Comparison of ENCODE assay signal across 8 cellular contexts in genomic region chr5:139438707-139439012, GRCh38. TPM values are rescaled to one million over a fixed set of nuclear protein-coding genes. Genes with fewer than 3 reads are reported as not detected.
DNase-seq lines count a peak whose midpoint lies in the region; ATAC-seq and TF ChIP-seq lines count a peak whose summit lies in the region.

No MANE protein-coding gene starts in this region.

- H3K4me3 ChIP-seq in HCT116 (replicated peaks in 1 of 2; ENCODE audit: low read depth in 1 of 2, low read length in 2 of 2) (peak overlapping the region; percentile 82 to 86), right cardiac atrium (ENCODE audit: low read length) (peak overlapping the region; percentile 95), spleen (peak overlapping the region; percentile 58 to 87 (median 71))

- no peak for TF ChIP-seq CTCF in HCT116 (IDR thresholded peaks at IDR 0.05 in 2 of 3, conservative IDR thresholded peaks at IDR 0.05 in 1 of 3; ENCODE audit: borderline replicate concordance in 1 of 3, insufficient read depth in 1 of 3, low read depth in 2 of 3, low read length in 2 of 3)
- no peak for TF ChIP-seq CTCF in WTC11 (IDR thresholded peaks at IDR 0.05)
- no peak for TF ChIP-seq CTCF in spleen (IDR thresholded peaks at IDR 0.05 in 8 of 11, conservative IDR thresholded peaks at IDR 0.05 in 3 of 11)

- RAD21 ChIA-PET in HCT116 (lab: Charles Lee; ENCODE audit: low non-redundant PET in 1 of 2, low total read pairs in 2 of 2, uncharacterized antibody in 2 of 2, unreplicated experiment in 2 of 2) = no interaction called here

- no peaks in the 10 kb centered on the region for H3K9me3 Mint-ChIP-seq in WTC11

- no peaks in the 10 kb centered on the region for H3K36me3 ChIP-seq in HCT116 (ENCODE audit: control insufficient read depth in 1 of 2, insufficient read depth in 2 of 2, low read length in 2 of 2)
- peaks cover 0 to 27% (median 0%) of the 10 kb centered on the region in 6 donors for H3K36me3 ChIP-seq in spleen

- DNase-seq in HCT116 (ENCODE audit: low read depth, low spot score) = no peak
- no peak for DNase-seq in WTC11 (ENCODE audit: low spot score)
- no peak for DNase-seq in right cardiac atrium
- DNase-seq in spleen = no peak
- DNase-seq in NCI-H2227 (lab: John Stamatoyannopoulos, UW; ENCODE audit: unreplicated experiment) = no peak
- DNase-seq in DMS153 (lab: John Stamatoyannopoulos, UW) = no peak

- H2AFZ ChIP-seq in HCT116 (ENCODE audit: low read depth, low read length, poor library complexity, severe bottlenecking) = peak overlapping the region; percentile 83

- no peak for TF ChIP-seq RAD21 in HCT116 (IDR thresholded peaks at IDR 0.05; ENCODE audit: low read depth)

- POLR2A ChIA-PET in HCT116 (lab: Charles Lee) = interaction anchor here (1.2 kb wide), 2 partner anchors 44 to 122 kb away, joined by 3 to 4 read pairs; partner anchors contain the start of genes STING1 and UBE2D2
- POLR2A ChIA-PET in WTC11 (lab: Charles Lee) = interaction anchor here (0.7 to 1.4 kb wide), 8 partner anchors 8 to 123 kb away, joined by 3 to 7 read pairs (median 4); partner anchors contain the start of gene SPATA24

- H3K9ac ChIP-seq in HCT116 (ENCODE audit: low read length) = peak overlapping the region; percentile 65; the same call in 1 of the 2 replicates

- ATAC-seq in HCT116 = peak; percentile 8
- ATAC-seq in WTC11 = no peak
- ATAC-seq in right cardiac atrium = no peak
- ATAC-seq in GM21381 (IDR thresholded peaks at IDR 0.05; ENCODE audit: unreplicated experiment) = no peak
- ATAC-seq in HG03565 (IDR thresholded peaks at IDR 0.05; ENCODE audit: unreplicated experiment) = no peak

- H3K4me3 Mint-ChIP-seq in WTC11 = peak overlapping the region; percentile 95

- H3K36me3 Mint-ChIP-seq in WTC11 = peaks cover 6% of the 10 kb centered on the region; the same call in 1 of the 2 replicates

- H3K9me3 ChIP-seq in HCT116 (ENCODE audit: control insufficient read depth in 1 of 2, insufficient read depth in 1 of 2, low read depth in 1 of 2, low read length in 2 of 2) = no peaks in the 10 kb centered on the region
- no peaks in the 10 kb centered on the region for H3K9me3 ChIP-seq in right cardiac atrium (ENCODE audit: control insufficient read depth, low read length)
- H3K9me3 ChIP-seq in spleen = no peaks in the 10 kb centered on the region

- 23% methylated on average over 8 of the region's 8 CpGs for WGBS in right cardiac atrium
- WGBS in spleen, 5 donors = 38 to 51% (median 42%) methylated on average over 8 of the region's 8 CpGs

- H3K9me2 ChIP-seq in HCT116 (ENCODE audit: insufficient read depth) = no peaks in the 10 kb centered on the region

- H3K27me3 ChIP-seq in HCT116 (ENCODE audit: insufficient read depth, low read length) (no peaks in the 10 kb centered on the region), right cardiac atrium (ENCODE audit: control insufficient read depth, insufficient read depth) (no peaks in the 10 kb centered on the region), spleen (replicated peaks in 1 of 7) (no peaks in the 10 kb centered on the region)

- peak overlapping the region; percentile 20; the same call in 1 of the 2 replicates for H3K27ac Mint-ChIP-seq in WTC11

- no peaks in the 10 kb centered on the region for H4K20me1 ChIP-seq in HCT116 (ENCODE audit: insufficient read depth)

- H3K27ac ChIP-seq in HCT116 (ENCODE audit: low read depth, low read length) (peak overlapping the region; percentile 0; the same call in 1 of the 2 replicates), right cardiac atrium (ENCODE audit: low read length) (peak overlapping the region; percentile 46), spleen (peak overlapping the region; percentile 91 to 99 (median 98))

- intact Hi-C loops in HCT116 (cut with micrococcal nuclease) (no loop called here), right cardiac atrium (cut with DNase I) (loop anchor here in 1 of 4 donors (10.0 kb wide), 1 partner anchor 46 kb away; the partner anchor contains the start of gene STING1), spleen (cut with DNase I; ENCODE audit: low total_unique reads) (no loop called here)

- peak overlapping the region; percentile 98 for H3K4me2 ChIP-seq in HCT116 (ENCODE audit: low read length)

- peaks cover 27% of the 10 kb centered on the region for H3K4me1 Mint-ChIP-seq in WTC11

- no peaks in the 10 kb centered on the region for H3K79me2 ChIP-seq in HCT116 (ENCODE audit: insufficient read depth, low read length)

- CTCF ChIA-PET in HCT116 (lab: Charles Lee) = no interaction called here
- CTCF ChIA-PET in WTC11 (lab: Charles Lee) = interaction anchor here (0.9 to 3.5 kb wide), 13 partner anchors 16 to 934 kb away, joined by 3 to 25 read pairs (median 6); no protein-coding TSS in a partner anchor

- H3K27me3 Mint-ChIP-seq in WTC11 (ENCODE audit: low read depth) = peaks cover 4% of the 10 kb centered on the region; the same call in 1 of the 2 replicates

- TF ChIP-seq POLR2A in HCT116 (IDR thresholded peaks at IDR 0.05; ENCODE audit: borderline replicate concordance, extremely low read depth, insufficient read depth, insufficient read length) = no peak
- no peak for TF ChIP-seq POLR2A in spleen (IDR thresholded peaks at IDR 0.05)

- H3K4me1 ChIP-seq in HCT116 (ENCODE audit: control insufficient read depth in 1 of 2, insufficient read depth in 2 of 2, low read length in 2 of 2) (peaks cover 2 to 17% of the 10 kb centered on the region in 2 experiments; a peak in 3 of 4 replicates), right cardiac atrium (ENCODE audit: control insufficient read depth, insufficient read depth, low read length) (peaks cover 4% of the 10 kb centered on the region), spleen (peaks cover 7 to 30% (median 14%) of the 10 kb centered on the region in 6 donors)

- no TSS peak for BruUV-seq in HCT116 (replicated peaks; lab: Mats Ljungman, UMichigan)

TF ChIP-seq in HCT116, 20 proteins besides CTCF, POLR2A, EP300 and RAD21:
- TF ChIP-seq POLR2AphosphoS5 (IDR thresholded peaks at IDR 0.05; ENCODE audit: low read depth, low read length) (no peak), ELF1 (IDR thresholded peaks at IDR 0.05; ENCODE audit: borderline replicate concordance, low read depth) (no peak), FOSL1 (IDR thresholded peaks at IDR 0.05; ENCODE audit: low read depth) (no peak), SRF (IDR thresholded peaks at IDR 0.05; ENCODE audit: low read depth) (no peak), EGR1 (IDR thresholded peaks at IDR 0.05; ENCODE audit: low read depth) (no peak), ZFX (IDR thresholded peaks at IDR 0.05) (no peak), CBX3 (IDR thresholded peaks at IDR 0.05; ENCODE audit: low read depth) (no peak), JUND (IDR thresholded peaks at IDR 0.05) (no peak)

TF ChIP-seq in WTC11, 78 proteins besides CTCF, POLR2A, EP300 and RAD21 (continues in another document):
- TF ChIP-seq MXD4 (CRISPR knock-in tag; IDR thresholded peaks at IDR 0.05; ENCODE audit: borderline replicate concordance) (no peak), FOXP4 (CRISPR knock-in tag; IDR thresholded peaks at IDR 0.05) (no peak)

RNA-seq across cellular contexts. Expression of gene DNAJC18, which starts 0.7 kb away (rescaled TPM):
- total RNA-seq in HCT116 (2021; ENCODE audit: unreplicated experiment) (5.7 TPM), WTC11 (2021) (23.7 to 29.1 TPM (median 28.9 TPM) in 3 replicates), right cardiac atrium (10 to 100 TPM; 14.0 to 24.9 (median 15.2) TPM), spleen (10 to 100 TPM in 1 of 7 donors, 1 to 10 TPM in 6; 4.0 to 10.8 (median 7.8) TPM)
- 2.1 and 3.8 TPM in 2 replicates for polyA plus RNA-seq in HCT116 (2012)
- polyA plus RNA-seq in right cardiac atrium (5.6 TPM), spleen (1 to 10 TPM; 1.3 to 7.1 (median 4.5) TPM)

RNA-seq across cellular contexts. Expression of gene ECSCR, which starts 23.9 kb away (rescaled TPM):
- total RNA-seq in HCT116 (2021; ENCODE audit: unreplicated experiment) (not detected), WTC11 (2021) (1.8 to 2.7 TPM (median 2.3 TPM) in 3 replicates), right cardiac atrium (10 to 100 TPM; 19.9 to 38.3 (median 21.2) TPM), spleen (10 to 100 TPM; 11.3 to 52.3 (median 20.8) TPM)
- polyA plus RNA-seq in HCT116 (2012) = not detected in 2 replicates
- polyA plus RNA-seq in right cardiac atrium (25.3 TPM), spleen (10 to 100 TPM; 14.1 to 18.4 (median 17.7) TPM)

RNA-seq across cellular contexts. Expression of gene SMIM33, which starts 32.1 kb away (rescaled TPM):
- total RNA-seq in HCT116 (2021; ENCODE audit: unreplicated experiment) (not detected), WTC11 (2021) (not detected in 3 replicates), right cardiac atrium (not detected), spleen (under 1 TPM in 1 of 7 donors, not detected in 6; 0.24 TPM)
- 0.02 and 0.03 TPM in 2 replicates for polyA plus RNA-seq in HCT116 (2012)
- polyA plus RNA-seq in right cardiac atrium (not detected), spleen (under 1 TPM in 1 of 3 donors, not detected in 2; 0.03 TPM)

RNA-seq across cellular contexts. Expression of gene SPATA24, which starts 34.8 kb away (rescaled TPM):
- 3.1 TPM for total RNA-seq in HCT116 (2021; ENCODE audit: unreplicated experiment)
- polyA plus RNA-seq in HCT116 (2012) = 3.8 and 5.8 TPM in 2 replicates
- 12.9 to 13.9 TPM (median 13.2 TPM) in 3 replicates for total RNA-seq in WTC11 (2021)
- 10 to 100 TPM in 3 of 4 donors, 1 to 10 TPM in 1; 9.8 to 25.4 (median 14.4) TPM for total RNA-seq in right cardiac atrium
- polyA plus RNA-seq in right cardiac atrium = 34.6 TPM
- 1 to 10 TPM; 2.1 to 7.6 (median 3.7) TPM for total RNA-seq in spleen
- polyA plus RNA-seq in spleen = 1 to 10 TPM; 8.5 to 9.5 (median 9.0) TPM

RNA-seq across cellular contexts. Expression of gene PROB1, which starts 43.8 kb away (rescaled TPM):
- 1.7 TPM for total RNA-seq in HCT116 (2021; ENCODE audit: unreplicated experiment)
- polyA plus RNA-seq in HCT116 (2012) = 1.4 and 1.7 TPM in 2 replicates
- total RNA-seq in WTC11 (2021) = 2.5 to 3.3 TPM (median 3.2 TPM) in 3 replicates
- 10 to 100 TPM; 24.8 to 38.5 (median 33.0) TPM for total RNA-seq in right cardiac atrium
- 22.2 TPM for polyA plus RNA-seq in right cardiac atrium
- total RNA-seq in spleen = 1 to 10 TPM; 1.1 to 3.2 (median 2.3) TPM
- 1 to 10 TPM in 1 of 3 donors, under 1 TPM in 2; 0.33 to 1.3 (median 0.99) TPM for polyA plus RNA-seq in spleen

Comparison
In these comparisons a context has a peak if more than half of its experiments do, and no peak if none do; other contexts are left out.
1. H3K27ac ChIP-seq: peak in every context shown above with its lines; median percentile 98 in spleen; 46 in right cardiac atrium; 0 in HCT116.